In the genomic region with DNA sequence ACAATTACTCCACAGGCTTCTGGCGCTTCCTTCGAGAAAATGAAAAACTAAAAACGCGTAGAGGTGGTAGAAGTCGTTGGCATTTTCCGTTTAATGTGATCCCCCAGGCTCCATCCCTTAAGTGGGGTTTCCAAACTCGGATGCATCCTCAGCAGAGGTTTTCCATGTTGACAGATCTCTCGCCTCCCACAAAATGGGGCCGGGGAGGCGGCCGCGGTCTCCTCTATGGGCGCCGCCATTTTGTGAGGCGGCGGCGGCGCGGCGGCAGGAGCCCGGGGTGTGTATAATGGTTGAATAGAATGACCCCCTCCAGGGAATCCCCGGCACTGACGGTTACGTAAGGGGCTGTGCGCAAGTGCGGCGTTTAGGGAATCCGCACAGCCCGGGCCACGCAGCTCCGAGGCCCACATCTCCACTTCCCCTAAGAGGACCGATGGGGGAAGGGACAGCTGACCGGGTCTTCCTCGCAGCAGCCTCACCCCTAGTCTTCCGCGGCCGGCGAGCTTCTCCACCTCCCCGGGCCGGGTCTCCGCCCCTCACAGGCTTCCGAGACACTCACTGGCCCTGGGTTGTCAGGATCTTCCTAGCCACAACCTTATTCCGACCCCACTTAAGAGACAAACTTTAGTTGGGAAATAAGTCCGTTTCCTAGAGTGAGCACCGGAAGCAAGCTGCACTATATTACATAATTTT, we compare ENCODE assay signal across 1 cellular context.
A peak's percentile ranks its signal among the peaks of the same experiment; 100 is the strongest.
TF ChIP-seq lines count a peak whose summit lies in the region.

No MANE protein-coding gene starts in this region.

TF ChIP-seq in GM23338, 12 proteins besides CTCF, POLR2A, EP300 and RAD21 (continued from another document):
- TF ChIP-seq, protein P1, sequence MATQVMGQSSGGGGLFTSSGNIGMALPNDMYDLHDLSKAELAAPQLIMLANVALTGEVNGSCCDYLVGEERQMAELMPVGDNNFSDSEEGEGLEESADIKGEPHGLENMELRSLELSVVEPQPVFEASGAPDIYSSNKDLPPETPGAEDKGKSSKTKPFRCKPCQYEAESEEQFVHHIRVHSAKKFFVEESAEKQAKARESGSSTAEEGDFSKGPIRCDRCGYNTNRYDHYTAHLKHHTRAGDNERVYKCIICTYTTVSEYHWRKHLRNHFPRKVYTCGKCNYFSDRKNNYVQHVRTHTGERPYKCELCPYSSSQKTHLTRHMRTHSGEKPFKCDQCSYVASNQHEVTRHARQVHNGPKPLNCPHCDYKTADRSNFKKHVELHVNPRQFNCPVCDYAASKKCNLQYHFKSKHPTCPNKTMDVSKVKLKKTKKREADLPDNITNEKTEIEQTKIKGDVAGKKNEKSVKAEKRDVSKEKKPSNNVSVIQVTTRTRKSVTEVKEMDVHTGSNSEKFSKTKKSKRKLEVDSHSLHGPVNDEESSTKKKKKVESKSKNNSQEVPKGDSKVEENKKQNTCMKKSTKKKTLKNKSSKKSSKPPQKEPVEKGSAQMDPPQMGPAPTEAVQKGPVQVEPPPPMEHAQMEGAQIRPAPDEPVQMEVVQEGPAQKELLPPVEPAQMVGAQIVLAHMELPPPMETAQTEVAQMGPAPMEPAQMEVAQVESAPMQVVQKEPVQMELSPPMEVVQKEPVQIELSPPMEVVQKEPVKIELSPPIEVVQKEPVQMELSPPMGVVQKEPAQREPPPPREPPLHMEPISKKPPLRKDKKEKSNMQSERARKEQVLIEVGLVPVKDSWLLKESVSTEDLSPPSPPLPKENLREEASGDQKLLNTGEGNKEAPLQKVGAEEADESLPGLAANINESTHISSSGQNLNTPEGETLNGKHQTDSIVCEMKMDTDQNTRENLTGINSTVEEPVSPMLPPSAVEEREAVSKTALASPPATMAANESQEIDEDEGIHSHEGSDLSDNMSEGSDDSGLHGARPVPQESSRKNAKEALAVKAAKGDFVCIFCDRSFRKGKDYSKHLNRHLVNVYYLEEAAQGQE (IDR thresholded peaks at IDR 0.05; ENCODE audit: unreplicated experiment) = no peak
- TF ChIP-seq, protein P2, sequence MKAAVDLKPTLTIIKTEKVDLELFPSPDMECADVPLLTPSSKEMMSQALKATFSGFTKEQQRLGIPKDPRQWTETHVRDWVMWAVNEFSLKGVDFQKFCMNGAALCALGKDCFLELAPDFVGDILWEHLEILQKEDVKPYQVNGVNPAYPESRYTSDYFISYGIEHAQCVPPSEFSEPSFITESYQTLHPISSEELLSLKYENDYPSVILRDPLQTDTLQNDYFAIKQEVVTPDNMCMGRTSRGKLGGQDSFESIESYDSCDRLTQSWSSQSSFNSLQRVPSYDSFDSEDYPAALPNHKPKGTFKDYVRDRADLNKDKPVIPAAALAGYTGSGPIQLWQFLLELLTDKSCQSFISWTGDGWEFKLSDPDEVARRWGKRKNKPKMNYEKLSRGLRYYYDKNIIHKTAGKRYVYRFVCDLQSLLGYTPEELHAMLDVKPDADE (IDR thresholded peaks at IDR 0.05) = peak; percentile 33; the same call in 1 of the 2 replicates
- TF ChIP-seq EZH2 (IDR thresholded peaks at IDR 0.05; ENCODE audit: low read depth, unreplicated experiment) (no peak), STAT1 (IDR thresholded peaks at IDR 0.05; ENCODE audit: unreplicated experiment) (no peak)
TF ChIP-seq in GM23338: peak in this region for 4.
